Comparison of ENCODE assay signal across 2 cellular contexts in the genomic region with DNA sequence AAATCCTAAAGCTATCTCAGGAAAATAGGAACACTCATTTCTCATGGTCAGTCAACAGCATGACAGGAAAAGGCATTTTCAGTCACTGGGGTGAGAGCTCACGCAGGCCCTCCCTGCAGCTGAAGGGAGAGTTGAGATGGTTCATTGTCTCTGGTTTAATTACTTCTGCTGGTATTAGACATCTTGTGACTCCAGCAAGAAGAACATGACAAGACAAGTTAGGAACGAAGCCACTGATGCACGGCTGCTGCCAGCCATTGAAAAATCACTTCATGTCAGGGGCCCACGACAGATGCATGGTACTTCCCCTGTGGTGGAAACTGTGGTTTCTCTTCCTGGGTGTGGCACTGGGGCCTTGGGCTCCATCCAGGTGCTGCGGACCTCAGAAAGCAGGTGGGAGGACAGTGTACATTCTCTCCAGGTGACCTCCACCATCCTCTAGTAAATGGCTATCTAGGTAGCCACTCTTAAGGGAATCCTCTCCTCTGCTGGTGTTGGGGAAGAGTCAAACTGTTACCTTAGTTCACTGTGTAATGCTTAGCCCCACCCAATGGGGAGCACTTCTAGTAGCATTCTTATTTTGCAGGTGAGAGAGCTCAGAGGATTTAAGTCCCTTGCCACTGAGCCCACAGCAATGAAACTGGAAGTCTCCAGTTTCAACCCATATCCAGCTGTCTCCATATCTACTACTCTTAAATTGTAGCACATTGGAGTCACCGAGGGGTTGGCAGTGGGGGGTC.
A peak's percentile ranks its signal among the peaks of the same experiment; 100 is the strongest.
TF ChIP-seq lines count a peak whose summit lies in the region.

No MANE protein-coding gene starts in this region.

TF ChIP-seq in GM23338, 12 proteins besides CTCF, POLR2A, EP300 and RAD21 (continues in another document):
- TF ChIP-seq CREB1 (CRISPR knock-in tag; IDR thresholded peaks at IDR 0.05; ENCODE audit: low read depth) (no peak), EZH2phosphoT487 (IDR thresholded peaks at IDR 0.05; ENCODE audit: unreplicated experiment) (no peak), NANOG (IDR thresholded peaks at IDR 0.05; ENCODE audit: borderline replicate concordance) (no peak), EZH2 (IDR thresholded peaks at IDR 0.05; ENCODE audit: low read depth, unreplicated experiment) (no peak), STAT1 (IDR thresholded peaks at IDR 0.05; ENCODE audit: unreplicated experiment) (no peak), ZNF114 (CRISPR knock-in tag; IDR thresholded peaks at IDR 0.05) (no peak), ZNF331 (CRISPR knock-in tag; IDR thresholded peaks at IDR 0.05; ENCODE audit: low read depth) (no peak), POLR2AphosphoS5 (IDR thresholded peaks at IDR 0.05; ENCODE audit: low read depth) (no peak), JUNB (IDR thresholded peaks at IDR 0.05; ENCODE audit: unreplicated experiment) (no peak)
- TF ChIP-seq, protein P1, sequence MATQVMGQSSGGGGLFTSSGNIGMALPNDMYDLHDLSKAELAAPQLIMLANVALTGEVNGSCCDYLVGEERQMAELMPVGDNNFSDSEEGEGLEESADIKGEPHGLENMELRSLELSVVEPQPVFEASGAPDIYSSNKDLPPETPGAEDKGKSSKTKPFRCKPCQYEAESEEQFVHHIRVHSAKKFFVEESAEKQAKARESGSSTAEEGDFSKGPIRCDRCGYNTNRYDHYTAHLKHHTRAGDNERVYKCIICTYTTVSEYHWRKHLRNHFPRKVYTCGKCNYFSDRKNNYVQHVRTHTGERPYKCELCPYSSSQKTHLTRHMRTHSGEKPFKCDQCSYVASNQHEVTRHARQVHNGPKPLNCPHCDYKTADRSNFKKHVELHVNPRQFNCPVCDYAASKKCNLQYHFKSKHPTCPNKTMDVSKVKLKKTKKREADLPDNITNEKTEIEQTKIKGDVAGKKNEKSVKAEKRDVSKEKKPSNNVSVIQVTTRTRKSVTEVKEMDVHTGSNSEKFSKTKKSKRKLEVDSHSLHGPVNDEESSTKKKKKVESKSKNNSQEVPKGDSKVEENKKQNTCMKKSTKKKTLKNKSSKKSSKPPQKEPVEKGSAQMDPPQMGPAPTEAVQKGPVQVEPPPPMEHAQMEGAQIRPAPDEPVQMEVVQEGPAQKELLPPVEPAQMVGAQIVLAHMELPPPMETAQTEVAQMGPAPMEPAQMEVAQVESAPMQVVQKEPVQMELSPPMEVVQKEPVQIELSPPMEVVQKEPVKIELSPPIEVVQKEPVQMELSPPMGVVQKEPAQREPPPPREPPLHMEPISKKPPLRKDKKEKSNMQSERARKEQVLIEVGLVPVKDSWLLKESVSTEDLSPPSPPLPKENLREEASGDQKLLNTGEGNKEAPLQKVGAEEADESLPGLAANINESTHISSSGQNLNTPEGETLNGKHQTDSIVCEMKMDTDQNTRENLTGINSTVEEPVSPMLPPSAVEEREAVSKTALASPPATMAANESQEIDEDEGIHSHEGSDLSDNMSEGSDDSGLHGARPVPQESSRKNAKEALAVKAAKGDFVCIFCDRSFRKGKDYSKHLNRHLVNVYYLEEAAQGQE (IDR thresholded peaks at IDR 0.05; ENCODE audit: unreplicated experiment) = no peak
- TF ChIP-seq, protein P2, sequence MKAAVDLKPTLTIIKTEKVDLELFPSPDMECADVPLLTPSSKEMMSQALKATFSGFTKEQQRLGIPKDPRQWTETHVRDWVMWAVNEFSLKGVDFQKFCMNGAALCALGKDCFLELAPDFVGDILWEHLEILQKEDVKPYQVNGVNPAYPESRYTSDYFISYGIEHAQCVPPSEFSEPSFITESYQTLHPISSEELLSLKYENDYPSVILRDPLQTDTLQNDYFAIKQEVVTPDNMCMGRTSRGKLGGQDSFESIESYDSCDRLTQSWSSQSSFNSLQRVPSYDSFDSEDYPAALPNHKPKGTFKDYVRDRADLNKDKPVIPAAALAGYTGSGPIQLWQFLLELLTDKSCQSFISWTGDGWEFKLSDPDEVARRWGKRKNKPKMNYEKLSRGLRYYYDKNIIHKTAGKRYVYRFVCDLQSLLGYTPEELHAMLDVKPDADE (IDR thresholded peaks at IDR 0.05) = no peak

TF ChIP-seq in GM12878, 131 proteins besides CTCF, POLR2A, EP300 and RAD21:
- TF ChIP-seq RUNX3 (IDR thresholded peaks at IDR 0.05; ENCODE audit: low read length) = 0 out of 2 replicates have a peak, but pooled peaks have one; percentile 6
- TF ChIP-seq ZBED1 (IDR thresholded peaks at IDR 0.05; ENCODE audit: borderline replicate concordance) = no peak
